ENCODE assay signal across 11 cellular contexts in the genomic region with DNA sequence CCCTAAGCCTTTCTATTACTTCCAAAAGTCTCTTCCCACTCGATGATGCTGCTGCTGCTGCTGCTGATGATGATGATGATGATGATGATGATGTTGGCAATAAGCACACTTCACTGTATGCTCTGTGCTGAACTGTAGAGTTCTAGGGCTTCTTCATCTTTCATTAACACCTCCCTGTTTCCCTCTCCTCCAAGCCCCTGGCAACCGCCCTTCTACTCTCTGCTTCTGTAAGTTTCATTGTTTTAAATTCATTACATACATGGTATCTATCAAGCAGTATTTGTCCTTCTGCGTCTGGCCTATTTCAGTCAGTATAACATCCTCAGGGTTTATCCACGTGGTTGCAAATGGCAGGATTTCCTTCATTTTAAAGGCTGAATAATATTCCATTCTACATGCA.
"Had no signal": no experiment of that assay in that cellular context is flagged by ENCODE, and none has a peak within 500 bp of the region (broad histone marks: within the 10 kb centered on the region; RNA-seq: fewer than 3 reads in every experiment).

No MANE protein-coding gene starts in this region.

- H3K9ac ChIP-seq: GM23248 had no signal

- ATAC-seq: GM23338, HCT116 had no signal

- H3K9me3 ChIP-seq: HAP-1 had no signal

- H3K4me2 ChIP-seq: GM23338 had no signal

- FAIRE-seq: H1, H54 had no signal

- H3K4me3 ChIP-seq: GM23248, GM23338, HAP-1 had no signal

- H2AFZ ChIP-seq: GM23248, GM23338 had no signal

- H3K27ac ChIP-seq: GM23248 had no signal

- DNase-seq: GM23248, GOT3, H7, H9, HCEC 1CT, HFFc6 had no signal

- H3K36me3 ChIP-seq: HAP-1 had no signal

- H3K4me1 ChIP-seq: HAP-1 had no signal
